In the genomic region with DNA sequence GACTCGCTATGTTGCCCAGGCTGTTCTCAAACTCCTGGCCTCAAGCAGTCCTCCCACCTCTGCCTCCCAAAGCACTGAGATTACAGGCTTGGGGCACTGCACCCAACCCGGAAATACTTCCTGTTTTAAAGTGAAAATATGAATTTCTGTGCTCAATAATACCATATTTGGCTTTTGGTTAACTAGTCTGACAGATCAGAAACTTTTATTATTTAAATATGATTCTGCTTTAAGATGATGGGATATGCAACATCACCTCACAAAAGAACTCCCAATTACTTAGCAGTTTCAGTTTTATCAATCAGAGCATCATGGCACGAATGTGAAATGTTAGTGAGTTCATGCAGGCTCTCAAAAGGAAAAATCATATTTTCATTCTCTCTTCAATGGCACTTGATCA, we compare ENCODE assay signal across 16 cellular contexts.
DNase-seq lines count a peak whose midpoint lies in the region; ATAC-seq and TF ChIP-seq lines count a peak whose summit lies in the region.
"Had no signal": no experiment of that assay in that cellular context is flagged by ENCODE, and none has a peak within 500 bp of the region (broad histone marks: within the 10 kb centered on the region; RNA-seq: fewer than 3 reads in every experiment).

No MANE protein-coding gene starts in this region.

- H3K9me3 Mint-ChIP-seq in activated CD8-positive, alpha-beta T cell treated with anti-CD3 and anti-CD28 coated beads for 36 hours = no peaks in the 10 kb centered on the region
- no peaks in the 10 kb centered on the region for H3K9me3 Mint-ChIP-seq in central memory CD8-positive, alpha-beta T cell

- CTCF ChIA-PET in activated CD8-positive, alpha-beta T cell treated with anti-CD3 and anti-CD28 coated beads for 36 hours (lab: Charles Lee) = no interaction called here
- CTCF ChIA-PET in HEK293T (lab: Yijun Ruan, JAX) = no interaction called here

- H3K36me3 ChIP-seq in Karpas-422 (ENCODE audit: insufficient read depth, low read length) (no peaks in the 10 kb centered on the region), colonic mucosa (no peaks in the 10 kb centered on the region)

- H3K9me2 ChIP-seq in Karpas-422 (replicated peaks; ENCODE audit: insufficient read depth, low read length) = no peaks in the 10 kb centered on the region

- peaks cover 8% of the 10 kb centered on the region for H3K4me1 Mint-ChIP-seq in activated CD8-positive, alpha-beta T cell treated with anti-CD3 and anti-CD28 coated beads for 36 hours (ENCODE audit: low read depth)
- H3K4me1 Mint-ChIP-seq in central memory CD8-positive, alpha-beta T cell = peaks cover 11% of the 10 kb centered on the region

- no peak overlapping the region for H3K4me2 ChIP-seq in Karpas-422 (ENCODE audit: low read depth, low read length, poor library complexity, severe bottlenecking)

- H3K4me3 ChIP-seq in Karpas-422 (ENCODE audit: low read length) (no peak overlapping the region), colonic mucosa (no peak overlapping the region)

- no peak overlapping the region for H3K27ac ChIP-seq in Karpas-422 (ENCODE audit: low read length)
- no peak overlapping the region for H3K27ac ChIP-seq in colonic mucosa
- H3K27ac ChIP-seq: C4-2B had no signal

- no peak overlapping the region for H3K9ac ChIP-seq in Karpas-422 (ENCODE audit: low read length)
- H3K9ac ChIP-seq in colonic mucosa (ENCODE audit: low read depth in 2 of 2, low read length in 2 of 2) = no peak overlapping the region

- POLR2A ChIA-PET in activated CD8-positive, alpha-beta T cell treated with anti-CD3 and anti-CD28 coated beads for 36 hours (lab: Charles Lee) = no interaction called here
- POLR2A ChIA-PET in HEK293T (lab: Yijun Ruan, JAX) = no interaction called here

- intact Hi-C loops in activated CD8-positive, alpha-beta T cell treated with anti-CD3 and anti-CD28 coated beads for 36 hours (cut with micrococcal nuclease) = no loop called here
- intact Hi-C loops in colonic mucosa (cut with DNase I) = no loop called here

- H3K27me3 ChIP-seq in Karpas-422 (ENCODE audit: low read length) (no peaks in the 10 kb centered on the region), colonic mucosa (no peaks in the 10 kb centered on the region)

- peak; percentile 1 for DNase-seq in activated T-cell treated with anti-CD3 and anti-CD28 coated beads for 48 hours (ENCODE audit: low read depth)
- DNase-seq in activated T-cell treated with anti-CD3 and anti-CD28 coated beads, Interleukin-2, amount 50 U/mL, for 1 hour = no peak
- DNase-seq in Karpas-422 = peak; percentile 15
- peak; percentile 11 for DNase-seq in activated CD8-positive, alpha-beta T cell treated with anti-CD3 and anti-CD28 coated beads for 36 hours
- DNase-seq in central memory CD8-positive, alpha-beta T cell (ENCODE audit: low spot score in 2 of 2) = no peak
- no peak for DNase-seq in colonic mucosa
- no peak for DNase-seq in NCI-H510A treated with DMSO at 0.1 percent for 48 hours (lab: John Stamatoyannopoulos, UW)
- DNase-seq in HEK293T (ENCODE audit: extremely low spot score) = no peak
- DNase-seq: DMS 273 treated with DMSO at 0.1 percent for 48 hours, GF-D8, IMR-90, NCI-H1930, NCI-H69, OCI-M1, SHP77 treated with DMSO at 0.1 percent for 48 hours had no signal

- no peaks in the 10 kb centered on the region for H3K27me3 Mint-ChIP-seq in activated CD8-positive, alpha-beta T cell treated with anti-CD3 and anti-CD28 coated beads for 36 hours
- no peaks in the 10 kb centered on the region for H3K27me3 Mint-ChIP-seq in central memory CD8-positive, alpha-beta T cell

- H3K27ac Mint-ChIP-seq in activated CD8-positive, alpha-beta T cell treated with anti-CD3 and anti-CD28 coated beads for 36 hours = peak overlapping the region; percentile 63
- H3K27ac Mint-ChIP-seq in central memory CD8-positive, alpha-beta T cell (ENCODE audit: low read depth) = peak overlapping the region; percentile 53

- H3K4me1 ChIP-seq in Karpas-422 (ENCODE audit: low read length) = no peaks in the 10 kb centered on the region
- H3K4me1 ChIP-seq in colonic mucosa = no peaks in the 10 kb centered on the region

- no peaks in the 10 kb centered on the region for H3K9me3 ChIP-seq in Karpas-422 (ENCODE audit: low read length)
- H3K9me3 ChIP-seq in colonic mucosa = no peaks in the 10 kb centered on the region

- peak; percentile 45 for ATAC-seq in activated CD8-positive, alpha-beta T cell treated with anti-CD3 and anti-CD28 coated beads for 36 hours
- no peak for ATAC-seq in central memory CD8-positive, alpha-beta T cell (replicated peaks; ENCODE audit: extremely low read depth, poor library complexity, severe bottlenecking)

- no peak for TF ChIP-seq CTCF in activated CD8-positive, alpha-beta T cell treated with anti-CD3 and anti-CD28 coated beads for 36 hours (IDR thresholded peaks at IDR 0.05)
- no peak for TF ChIP-seq CTCF in colonic mucosa (IDR thresholded peaks at IDR 0.05)

- no peak overlapping the region for H2AFZ ChIP-seq in Karpas-422 (ENCODE audit: low read length)

- H3K79me2 ChIP-seq in Karpas-422 (ENCODE audit: low read length) = no peaks in the 10 kb centered on the region

- no peaks in the 10 kb centered on the region for H4K20me1 ChIP-seq in Karpas-422 (ENCODE audit: insufficient read depth, low read depth, low read length)

- peaks cover 15% of the 10 kb centered on the region for H3K36me3 Mint-ChIP-seq in activated CD8-positive, alpha-beta T cell treated with anti-CD3 and anti-CD28 coated beads for 36 hours (ENCODE audit: low read depth)
- peaks cover 18% of the 10 kb centered on the region for H3K36me3 Mint-ChIP-seq in central memory CD8-positive, alpha-beta T cell (ENCODE audit: insufficient read depth)

- no peak overlapping the region for H3K4me3 Mint-ChIP-seq in activated CD8-positive, alpha-beta T cell treated with anti-CD3 and anti-CD28 coated beads for 36 hours
- no peak overlapping the region for H3K4me3 Mint-ChIP-seq in central memory CD8-positive, alpha-beta T cell

TF ChIP-seq in HEK293T, 16 proteins besides CTCF, POLR2A, EP300 and RAD21:
- TF ChIP-seq FOXA1 (IDR thresholded peaks at IDR 0.05) = no peak
- TF ChIP-seq ARNT (IDR thresholded peaks at IDR 0.05) = no peak
- no peak for TF ChIP-seq HDGF (IDR thresholded peaks at IDR 0.05; ENCODE audit: borderline replicate concordance)
- no peak for TF ChIP-seq SUZ12 (IDR thresholded peaks at IDR 0.05)
- TF ChIP-seq L3MBTL2 (conservative IDR thresholded peaks at IDR 0.05) = no peak
- no peak for TF ChIP-seq NFRKB (IDR thresholded peaks at IDR 0.05)
- TF ChIP-seq ELF4 (IDR thresholded peaks at IDR 0.05) = no peak
- no peak for TF ChIP-seq LEF1 (IDR thresholded peaks at IDR 0.05; ENCODE audit: borderline replicate concordance)
- TF ChIP-seq BHLHE40 (IDR thresholded peaks at IDR 0.05; ENCODE audit: borderline replicate concordance) = no peak
- no peak for TF ChIP-seq SP1 (IDR thresholded peaks at IDR 0.05)
- TF ChIP-seq FOXM1 (IDR thresholded peaks at IDR 0.05; ENCODE audit: borderline replicate concordance) = no peak
- no peak for TF ChIP-seq FOXK2 (IDR thresholded peaks at IDR 0.05)
- TF ChIP-seq CTBP1 (IDR thresholded peaks at IDR 0.05; ENCODE audit: borderline replicate concordance) = no peak
- TF ChIP-seq ZNF384 (IDR thresholded peaks at IDR 0.05) = no peak

Comparison
In these comparisons a context has a peak if more than half of its experiments do, and no peak if none do; other contexts are left out.
1. DNase-seq: peak in activated T-cell treated with anti-CD3 and anti-CD28 coated beads for 48 hours (single experiment), Karpas-422 (single experiment) and activated CD8-positive, alpha-beta T cell treated with anti-CD3 and anti-CD28 coated beads for 36 hours (single experiment); none in activated T-cell treated with anti-CD3 and anti-CD28 coated beads, Interleukin-2, amount 50 U/mL, for 1 hour (single experiment), central memory CD8-positive, alpha-beta T cell (0 of 2), colonic mucosa (single experiment), NCI-H510A treated with DMSO at 0.1 percent for 48 hours (single experiment) and HEK293T (single experiment).